1 cellular context compared by ENCODE assay signal in the genomic region with DNA sequence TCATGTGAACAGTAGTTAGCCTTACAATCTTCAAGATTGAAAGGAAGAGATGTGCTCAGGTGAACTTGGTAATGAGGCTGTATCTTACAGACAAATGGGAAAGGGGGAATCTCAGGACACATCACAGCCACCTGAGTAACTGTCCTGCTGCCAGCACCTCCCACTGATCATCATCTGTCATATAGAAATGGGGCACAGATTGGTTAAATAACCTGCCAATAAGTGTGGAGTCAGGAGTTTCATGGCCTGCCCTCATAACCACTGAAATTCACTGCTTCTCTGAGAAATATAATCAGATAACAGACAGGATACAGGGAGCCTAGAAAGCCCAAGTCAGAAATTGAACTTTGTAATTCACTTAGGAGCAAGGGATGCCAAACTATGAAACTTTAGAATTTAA.
TF ChIP-seq lines count a peak whose summit lies in the region.

No MANE protein-coding gene starts in this region.

TF ChIP-seq in SK-N-SH, 30 proteins besides CTCF, POLR2A, EP300 and RAD21 (continued from another document):
- TF ChIP-seq TCF12 (IDR thresholded peaks at IDR 0.05) (no peak), RFX5 (IDR thresholded peaks at IDR 0.05; ENCODE audit: low read length) (no peak)
- TF ChIP-seq, protein P1, sequence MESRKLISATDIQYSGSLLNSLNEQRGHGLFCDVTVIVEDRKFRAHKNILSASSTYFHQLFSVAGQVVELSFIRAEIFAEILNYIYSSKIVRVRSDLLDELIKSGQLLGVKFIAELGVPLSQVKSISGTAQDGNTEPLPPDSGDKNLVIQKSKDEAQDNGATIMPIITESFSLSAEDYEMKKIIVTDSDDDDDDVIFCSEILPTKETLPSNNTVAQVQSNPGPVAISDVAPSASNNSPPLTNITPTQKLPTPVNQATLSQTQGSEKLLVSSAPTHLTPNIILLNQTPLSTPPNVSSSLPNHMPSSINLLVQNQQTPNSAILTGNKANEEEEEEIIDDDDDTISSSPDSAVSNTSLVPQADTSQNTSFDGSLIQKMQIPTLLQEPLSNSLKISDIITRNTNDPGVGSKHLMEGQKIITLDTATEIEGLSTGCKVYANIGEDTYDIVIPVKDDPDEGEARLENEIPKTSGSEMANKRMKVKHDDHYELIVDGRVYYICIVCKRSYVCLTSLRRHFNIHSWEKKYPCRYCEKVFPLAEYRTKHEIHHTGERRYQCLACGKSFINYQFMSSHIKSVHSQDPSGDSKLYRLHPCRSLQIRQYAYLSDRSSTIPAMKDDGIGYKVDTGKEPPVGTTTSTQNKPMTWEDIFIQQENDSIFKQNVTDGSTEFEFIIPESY (IDR thresholded peaks at IDR 0.05; ENCODE audit: borderline replicate concordance, low read depth) = no peak
TF ChIP-seq in SK-N-SH: peak in this region for 0.
